8 cellular contexts compared by ENCODE assay signal in the genomic region with DNA sequence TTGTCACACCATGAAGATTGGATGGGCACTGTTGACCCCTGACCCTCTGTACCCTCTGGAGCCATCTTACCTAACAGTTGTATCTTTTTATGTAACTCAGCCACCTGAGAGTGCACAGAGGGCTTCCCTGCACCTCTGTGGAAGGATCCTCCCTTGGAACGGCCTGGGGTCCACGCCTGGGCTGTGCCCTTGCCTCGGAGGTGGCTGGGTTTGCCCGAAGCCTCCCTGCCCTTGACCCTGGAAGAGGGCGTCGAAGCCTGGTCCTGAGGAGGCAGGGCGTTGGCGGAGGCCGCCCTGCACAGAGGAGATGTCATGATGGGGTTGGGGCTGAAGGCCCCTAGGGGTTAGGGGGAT. TPM values are rescaled to one million over a fixed set of nuclear protein-coding genes. Genes with fewer than 3 reads are reported as not detected.
DNase-seq lines count a peak whose midpoint lies in the region; ATAC-seq and TF ChIP-seq lines count a peak whose summit lies in the region.

No MANE protein-coding gene starts in this region.

- H3K27ac ChIP-seq in BLaER1 (no peak overlapping the region), SU-DHL-6 (ENCODE audit: low read depth, low read length) (no peak overlapping the region), right cardiac atrium (ENCODE audit: low read length) (peak overlapping the region; percentile 61), stomach (peak overlapping the region; percentile 83 to 90 (median 84))

- no peak for TF ChIP-seq POLR2A in stomach (IDR thresholded peaks at IDR 0.05)

- H3K27me3 ChIP-seq in BLaER1 (no peaks in the 10 kb centered on the region), SU-DHL-6 (ENCODE audit: low read length) (no peaks in the 10 kb centered on the region), right cardiac atrium (ENCODE audit: control insufficient read depth, insufficient read depth) (no peaks in the 10 kb centered on the region), stomach (no peaks in the 10 kb centered on the region)

- peak; percentile 12 for ATAC-seq in GM21717 (IDR thresholded peaks at IDR 0.05; ENCODE audit: unreplicated experiment)
- no peak for ATAC-seq in right cardiac atrium

- TF ChIP-seq EP300 in stomach (IDR thresholded peaks at IDR 0.05): no peak

- peak overlapping the region; percentile 97 for H2AFZ ChIP-seq in SU-DHL-6 (ENCODE audit: low read depth, low read length, severe bottlenecking)

- H3K9me2 ChIP-seq in SU-DHL-6 (replicated peaks; ENCODE audit: insufficient read depth, low read length): no peaks in the 10 kb centered on the region

- H3F3A ChIP-seq in SU-DHL-6 (ENCODE audit: insufficient read depth): no peaks in the 10 kb centered on the region

- H3K9me3 ChIP-seq in BLaER1: no peaks in the 10 kb centered on the region
- H3K9me3 ChIP-seq in SU-DHL-6 (ENCODE audit: insufficient read depth, low read length): no peaks in the 10 kb centered on the region
- H3K9me3 ChIP-seq in right cardiac atrium (ENCODE audit: control insufficient read depth, low read length): no peaks in the 10 kb centered on the region
- H3K9me3 ChIP-seq in stomach: no peaks in the 10 kb centered on the region

- DNase-seq in right cardiac atrium (no peak), stomach (no peak), KG1 (lab: John Stamatoyannopoulos, UW) (no peak), DMS114 treated with DMSO at 0.1 percent for 48 hours (lab: John Stamatoyannopoulos, UW; ENCODE audit: unreplicated experiment) (no peak), hypothalamus (lab: John Stamatoyannopoulos, UW) (no peak)

- H3K4me2 ChIP-seq in BLaER1 (peak overlapping the region; percentile 93), SU-DHL-6 (ENCODE audit: low read depth, low read length, poor library complexity, severe bottlenecking) (peak overlapping the region; percentile 71)

- intact Hi-C loops in right cardiac atrium (cut with DNase I) (loop anchor here in 1 of 4 donors (10.0 kb wide), 1 partner anchor 50 kb away; a partner anchor contains a TSS), stomach (cut with DNase I; ENCODE audit: low total_unique reads) (loop anchor here (5.0 kb wide), 1 partner anchor 57 kb away; no protein-coding TSS in a partner anchor)

- H3K9ac ChIP-seq in BLaER1: peak overlapping the region; percentile 85; the same call in 1 of the 2 replicates
- peak overlapping the region; percentile 80 for H3K9ac ChIP-seq in SU-DHL-6 (ENCODE audit: low read length)

- H3K36me3 ChIP-seq in BLaER1 (peaks cover 36% of the 10 kb centered on the region), SU-DHL-6 (ENCODE audit: low read length) (no peaks in the 10 kb centered on the region), stomach (peaks cover 23 to 34% (median 31%) of the 10 kb centered on the region in 4 donors)

- 8% methylated on average over 9 of the region's 9 CpGs for WGBS in right cardiac atrium
- 0 to 6% (median 4%) methylated on average over 4 to 9 of the region's 9 CpGs; no CpG with 5 or more reads in 1 of the 5 donors for WGBS in stomach, 5 donors

- H4K20me1 ChIP-seq in BLaER1 (no peaks in the 10 kb centered on the region), SU-DHL-6 (ENCODE audit: low read depth, low read length) (no peaks in the 10 kb centered on the region)

- TF ChIP-seq CTCF in SU-DHL-6 (IDR thresholded peaks at IDR 0.05; ENCODE audit: insufficient read depth, low read length, poor library complexity, severe bottlenecking): no peak
- TF ChIP-seq CTCF in stomach (IDR thresholded peaks at IDR 0.05): no peak

- H3K79me2 ChIP-seq in SU-DHL-6 (ENCODE audit: insufficient read depth, low read length): peaks cover 11% of the 10 kb centered on the region

- H3K4me3 ChIP-seq in BLaER1: peak overlapping the region; percentile 82
- H3K4me3 ChIP-seq in SU-DHL-6 (ENCODE audit: insufficient read depth, low read length, poor library complexity, severe bottlenecking): peak overlapping the region; percentile 67
- peak overlapping the region; percentile 34 for H3K4me3 ChIP-seq in right cardiac atrium (ENCODE audit: low read length)
- H3K4me3 ChIP-seq in stomach: peak overlapping the region; percentile 73 to 88 (median 77)

- peaks cover 25% of the 10 kb centered on the region for H3K4me1 ChIP-seq in BLaER1
- peaks cover 2% of the 10 kb centered on the region for H3K4me1 ChIP-seq in right cardiac atrium (ENCODE audit: control insufficient read depth, insufficient read depth, low read length)
- H3K4me1 ChIP-seq in stomach: peaks cover 15 to 27% (median 23%) of the 10 kb centered on the region in 4 donors

RNA-seq across cellular contexts. Expression of a gene that starts 0.2 kb away (rescaled TPM):
- total RNA-seq in right cardiac atrium (1 to 10 TPM; 1.0 to 1.2 (median 1.0) TPM), stomach (not detected)
- polyA plus RNA-seq in right cardiac atrium (1.1 TPM), stomach (under 1 TPM; 0.38 to 0.92 (median 0.62) TPM)

RNA-seq across cellular contexts. Expression of a gene that starts 0.8 kb away (rescaled TPM):
- total RNA-seq in right cardiac atrium (100 to 1,000 TPM; 125 to 158 (median 137) TPM), stomach (100 to 1,000 TPM in 2 of 5 donors, 10 to 100 TPM in 3; 30.3 to 221 (median 76.9) TPM)
- polyA plus RNA-seq in right cardiac atrium (80.1 TPM), stomach (100 to 1,000 TPM; 109 to 138 (median 115) TPM)

RNA-seq across cellular contexts. Expression of a gene that starts 15.6 kb away (rescaled TPM):
- 10 to 100 TPM; 14.0 to 25.2 (median 14.5) TPM for total RNA-seq in right cardiac atrium
- 16.1 TPM for polyA plus RNA-seq in right cardiac atrium
- total RNA-seq in stomach: 100 to 1,000 TPM in 3 of 5 donors, 10 to 100 TPM in 2; 22.8 to 454 (median 107) TPM
- polyA plus RNA-seq in stomach: 10 to 100 TPM; 20.6 to 41.2 (median 26.3) TPM

RNA-seq across cellular contexts. Expression of a gene that starts 46.2 kb away (rescaled TPM):
- not detected for total RNA-seq in right cardiac atrium
- polyA plus RNA-seq in right cardiac atrium: 0.14 TPM
- total RNA-seq in stomach: 10 to 100 TPM in 1 of 5 donors, 1 to 10 TPM in 2, not detected in 2; 1.5 to 11.0 (median 7.2) TPM
- under 1 TPM in 2 of 3 donors, not detected in 1; 0.10 to 0.31 TPM for polyA plus RNA-seq in stomach

RNA-seq across cellular contexts. Expression of a gene that starts 50.6 kb away (rescaled TPM):
- 10 to 100 TPM in 3 of 4 donors, 1 to 10 TPM in 1; 8.5 to 12.6 (median 11.5) TPM for total RNA-seq in right cardiac atrium
- polyA plus RNA-seq in right cardiac atrium: 10.3 TPM
- 10 to 100 TPM in 4 of 5 donors, 1 to 10 TPM in 1; 4.8 to 19.9 (median 14.6) TPM for total RNA-seq in stomach
- polyA plus RNA-seq in stomach: 1 to 10 TPM; 3.7 to 8.9 (median 5.0) TPM

Comparison
In these comparisons a context has a peak if more than half of its experiments do, and no peak if none do; other contexts are left out.
1. H3K27ac ChIP-seq: peak in right cardiac atrium (single experiment) and stomach (5 of 5); none in BLaER1 (single experiment) and SU-DHL-6 (single experiment).
2. Peak in every context shown above with its lines, with median percentiles within 50 percentile points of each other: H3K4me3 ChIP-seq.